1 cellular context compared by ENCODE assay signal in the genomic region with DNA sequence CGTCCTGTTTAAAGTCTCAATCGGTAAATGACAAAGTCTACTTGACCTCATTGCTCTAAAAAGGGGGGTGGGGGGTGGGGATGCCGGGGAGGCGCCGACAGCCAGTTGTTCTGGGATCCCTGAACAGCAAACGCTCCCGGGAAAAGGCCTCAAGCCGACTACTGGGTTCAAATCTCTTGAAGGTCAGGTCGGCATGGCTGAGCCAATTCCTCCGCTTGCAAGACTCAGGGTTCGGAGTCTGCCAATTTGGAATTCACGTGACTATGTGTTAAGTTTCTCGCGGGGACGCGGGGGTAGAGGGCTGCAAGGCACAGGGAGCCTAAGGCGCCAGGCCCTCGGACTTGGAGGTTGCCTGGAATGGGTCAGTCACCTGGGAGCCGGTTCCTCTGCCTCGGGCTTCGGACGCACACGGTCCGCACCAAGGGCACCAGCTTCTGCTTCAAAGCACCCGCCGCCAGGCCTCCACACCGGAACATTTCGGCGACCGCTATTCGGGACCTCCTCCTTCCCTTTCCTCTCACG.
TF ChIP-seq lines count a peak whose summit lies in the region.

No MANE protein-coding gene starts in this region.

TF ChIP-seq in endothelial cell of umbilical vein, 7 proteins besides CTCF, POLR2A, EP300 and RAD21 (continued from another document):
- TF ChIP-seq, protein P1, sequence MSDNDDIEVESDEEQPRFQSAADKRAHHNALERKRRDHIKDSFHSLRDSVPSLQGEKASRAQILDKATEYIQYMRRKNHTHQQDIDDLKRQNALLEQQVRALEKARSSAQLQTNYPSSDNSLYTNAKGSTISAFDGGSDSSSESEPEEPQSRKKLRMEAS (IDR thresholded peaks at IDR 0.05; ENCODE audit: insufficient read depth, insufficient read length): no peak
- no peak for TF ChIP-seq EZH2 (IDR thresholded peaks at IDR 0.05; ENCODE audit: borderline replicate concordance, low read depth, low read length, severe bottlenecking)
